1 cellular context compared by ENCODE assay signal in the genomic region with DNA sequence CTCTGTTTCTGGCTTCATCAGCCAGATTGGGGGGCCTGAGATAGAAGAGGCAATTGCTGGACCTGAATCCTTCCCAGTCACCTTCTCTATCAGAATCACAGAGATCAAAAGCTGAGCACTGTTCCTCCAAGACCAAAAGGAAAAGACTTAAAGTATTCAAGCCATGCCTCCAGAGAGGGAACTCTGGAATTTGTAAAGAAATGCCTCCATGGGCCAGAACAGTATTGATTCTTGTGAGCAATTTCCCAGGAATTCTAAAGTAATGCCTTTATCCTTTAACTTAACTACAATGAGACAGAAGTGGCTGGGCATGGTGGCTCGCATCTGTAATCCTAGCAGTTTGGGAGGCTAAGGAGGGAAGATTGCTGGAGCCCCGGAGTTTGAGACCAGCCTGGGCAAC.
TF ChIP-seq lines count a peak whose summit lies in the region.

No MANE protein-coding gene starts in this region.

TF ChIP-seq in H1, 55 proteins besides CTCF, POLR2A, EP300 and RAD21:
- no peak for TF ChIP-seq GABPA (IDR thresholded peaks at IDR 0.05; ENCODE audit: borderline replicate concordance, insufficient read depth, low read length)
